Comparison of ENCODE assay signal across 2 cellular contexts in genomic region chr2:109257653-109258052, GRCh38.
TF ChIP-seq lines count a peak whose summit lies in the region.

No MANE protein-coding gene starts in this region.

TF ChIP-seq in HepG2, 621 proteins besides CTCF, POLR2A, EP300 and RAD21:
- TF ChIP-seq MNT (IDR thresholded peaks at IDR 0.05) (peak; percentile 54), MTERF4 (CRISPR knock-in tag; IDR thresholded peaks at IDR 0.05) (no peak)
TF ChIP-seq in HepG2: peak in this region for 1.

TF ChIP-seq in WTC11, 78 proteins besides CTCF, POLR2A, EP300 and RAD21:
- TF ChIP-seq ZNF317 (CRISPR knock-in tag; IDR thresholded peaks at IDR 0.05; ENCODE audit: borderline replicate concordance, low read depth) (no peak), ZSCAN18 (CRISPR knock-in tag; IDR thresholded peaks at IDR 0.05) (no peak), GABPB1 (CRISPR knock-in tag; IDR thresholded peaks at IDR 0.05) (no peak), JAZF1 (CRISPR knock-in tag; IDR thresholded peaks at IDR 0.05) (no peak), ZBTB21 (CRISPR knock-in tag; IDR thresholded peaks at IDR 0.05; ENCODE audit: borderline replicate concordance) (no peak), MLX (CRISPR knock-in tag; IDR thresholded peaks at IDR 0.05) (no peak), ELF4 (CRISPR knock-in tag; IDR thresholded peaks at IDR 0.05; ENCODE audit: low read depth) (no peak), ATF3 (CRISPR knock-in tag; conservative IDR thresholded peaks at IDR 0.05) (no peak), JUN (CRISPR knock-in tag; IDR thresholded peaks at IDR 0.05) (no peak), ZNF423 (CRISPR knock-in tag; IDR thresholded peaks at IDR 0.05) (no peak), TCF7 (CRISPR knock-in tag; IDR thresholded peaks at IDR 0.05; ENCODE audit: low read depth) (no peak), TP53 (CRISPR knock-in tag; IDR thresholded peaks at IDR 0.05) (no peak), ATF1 (CRISPR knock-in tag; IDR thresholded peaks at IDR 0.05) (no peak), RELA (CRISPR knock-in tag; IDR thresholded peaks at IDR 0.05; ENCODE audit: borderline replicate concordance) (no peak), GRHL2 (CRISPR knock-in tag; IDR thresholded peaks at IDR 0.05; ENCODE audit: insufficient replicate concordance, severe bottlenecking) (no peak), ZNF416 (CRISPR knock-in tag; IDR thresholded peaks at IDR 0.05) (no peak), PREB (CRISPR knock-in tag; IDR thresholded peaks at IDR 0.05; ENCODE audit: borderline replicate concordance) (no peak), USF2 (CRISPR knock-in tag; IDR thresholded peaks at IDR 0.05) (no peak), ESRRA (CRISPR knock-in tag; IDR thresholded peaks at IDR 0.05; ENCODE audit: borderline replicate concordance) (no peak), ATF6 (CRISPR knock-in tag; IDR thresholded peaks at IDR 0.05) (no peak)
TF ChIP-seq in WTC11: peak in this region for 0.
